In the genomic region with DNA sequence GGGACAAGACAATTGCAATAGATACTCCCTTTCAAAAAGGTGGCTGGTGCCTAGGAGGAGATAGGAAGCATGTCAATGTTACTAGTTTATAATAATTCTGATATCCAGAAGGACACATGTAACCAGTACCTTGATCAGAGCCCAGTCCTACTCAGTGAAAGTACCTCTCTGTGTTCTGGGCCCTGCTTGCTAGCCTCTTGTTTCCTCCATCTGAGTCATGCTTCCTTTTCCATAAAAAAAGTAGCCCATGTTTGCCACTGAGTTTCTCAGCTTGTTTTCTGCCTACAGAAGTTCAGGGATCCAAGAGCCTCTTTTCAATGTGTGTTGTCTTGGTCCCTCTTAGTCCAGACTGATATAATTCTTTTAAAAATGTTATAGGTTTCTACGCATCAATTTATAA, we compare ENCODE assay signal across 25 cellular contexts.
DNase-seq lines count a peak whose midpoint lies in the region; ATAC-seq, FAIRE-seq and TF ChIP-seq lines count a peak whose summit lies in the region.
"Had no signal": no experiment of that assay in that cellular context is flagged by ENCODE, and none has a peak within 500 bp of the region (broad histone marks: within the 10 kb centered on the region; RNA-seq: fewer than 3 reads in every experiment).

No MANE protein-coding gene starts in this region.

- no peak for TF ChIP-seq CTCF in SK-N-SH (IDR thresholded peaks at IDR 0.05)
- TF ChIP-seq CTCF in endothelial cell of umbilical vein (IDR thresholded peaks at IDR 0.05; ENCODE audit: extremely low read depth in 1 of 2, insufficient read depth in 1 of 2, low read depth in 1 of 2, low read length in 2 of 2) = no peak
- no peak for TF ChIP-seq CTCF in uterus (IDR thresholded peaks at IDR 0.05)

- H3K9me1 ChIP-seq in endothelial cell of umbilical vein (replicated peaks; ENCODE audit: control insufficient read depth, extremely low read depth, insufficient read depth, low read length) = no peaks in the 10 kb centered on the region

- no peaks in the 10 kb centered on the region for H3F3A ChIP-seq in SK-N-SH (replicated peaks; ENCODE audit: insufficient read depth)

- DNase-seq in SK-N-SH = no peak
- DNase-seq in NCI-H226 = peak; percentile 35
- DNase-seq in endothelial cell of umbilical vein (ENCODE audit: low read depth, low spot score) = peak; percentile 84
- peak; percentile 33 for DNase-seq in renal cortical epithelial cell (ENCODE audit: low read depth)
- no peak for DNase-seq in uterus
- DNase-seq: activated CD8-positive, alpha-beta T cell treated with anti-CD3 and anti-CD28 coated beads, Interleukin-2, amount 10 ng/mL, durations not matched to agents 7 days and 5 days; activated naive CD8-positive, alpha-beta T cell treated with anti-CD3 and anti-CD28 coated beads for 36 hours; activated T-cell treated with anti-CD3 and anti-CD28 coated beads, Interleukin-2, amount 50 U/mL, for 48 hours; central memory CD4-positive, alpha-beta T cell; effector memory CD4-positive, alpha-beta T cell; KBM-7; left lung; NCI-H1417 treated with DMSO at 0.1 percent for 48 hours; NCI-H2227 treated with DMSO at 0.1 percent for 48 hours; occipital lobe; stimulated activated CD4-positive, alpha-beta T cell treated with anti-CD3 and anti-CD28 coated beads, Interleukin-1b, Interleukin-23, amount 100 ng/mL, for 48 hours; stimulated activated naive CD8-positive, alpha-beta T cell treated with anti-CD3 and anti-CD28 coated beads, Interleukin-15, amount 100 ng/mL, for 72 hours; T-helper 1 cell; upper lobe of left lung had no signal

- H3K9me3 ChIP-seq in SK-N-SH (peaks cover 3% of the 10 kb centered on the region; the same call in 1 of the 2 replicates), endothelial cell of umbilical vein (replicated peaks; ENCODE audit: control insufficient read depth, insufficient read depth, low read length) (no peaks in the 10 kb centered on the region), uterus (no peaks in the 10 kb centered on the region)
- H3K9me3 ChIP-seq: upper lobe of left lung had no signal

- BruUV-seq in endothelial cell of umbilical vein (replicated peaks; lab: Mats Ljungman, UMichigan) = no TSS peak

- H4K20me1 ChIP-seq in SK-N-SH (ENCODE audit: insufficient read depth) = no peaks in the 10 kb centered on the region
- H4K20me1 ChIP-seq in endothelial cell of umbilical vein (replicated peaks; ENCODE audit: control insufficient read depth, extremely low read depth, insufficient read depth, low read length) = no peaks in the 10 kb centered on the region

- no peaks in the 10 kb centered on the region; the same call in 1 of the 2 replicates for H3K79me2 ChIP-seq in SK-N-SH (ENCODE audit: insufficient read depth)
- H3K79me2 ChIP-seq in endothelial cell of umbilical vein (ENCODE audit: control insufficient read depth, insufficient read depth, low read length) = no peaks in the 10 kb centered on the region

- POLR2A ChIA-PET in SK-N-SH (lab: Yijun Ruan, JAX) (no interaction called here), endothelial cell of umbilical vein (lab: Charles Lee) (no interaction called here)

- peak; percentile 95 for FAIRE-seq in endothelial cell of umbilical vein (lab: Jason Lieb, UNC)
- FAIRE-seq: A204.1 had no signal

- H3K4me3 ChIP-seq in SK-N-SH (ENCODE audit: low read depth in 2 of 2, low read length in 1 of 2) = no peak overlapping the region
- no peak overlapping the region for H3K4me3 ChIP-seq in endothelial cell of umbilical vein (replicated peaks in 1 of 3; ENCODE audit: insufficient read depth in 1 of 3, low read depth in 1 of 3, low read length in 3 of 3)
- H3K4me3 ChIP-seq in uterus = no peak overlapping the region
- H3K4me3 ChIP-seq: GM12878, left lung, upper lobe of left lung had no signal

- H2AFZ ChIP-seq in SK-N-SH (ENCODE audit: low read depth) (no peak overlapping the region), endothelial cell of umbilical vein (ENCODE audit: low read depth, low read length) (peak overlapping the region; percentile 28)

- dilution Hi-C loops in endothelial cell of umbilical vein (cut with MboI; ENCODE audit: extremely low pct_ligation_motif_present, low sequenced_read_pairs) = no loop called here

- ATAC-seq in SK-N-SH treated with all-trans-retinoic acid at 6 μM for 48 hours (no peak; the same call in 2 of the 3 replicates), GM21515 (IDR thresholded peaks at IDR 0.05; ENCODE audit: unreplicated experiment) (no peak), GM19328 (IDR thresholded peaks at IDR 0.05; ENCODE audit: unreplicated experiment) (no peak)
- ATAC-seq: activated CD8-positive, alpha-beta T cell treated with anti-CD3 and anti-CD28 coated beads, Interleukin-2, amount 10 ng/mL, durations not matched to agents 7 days and 5 days; GM12878; left lung; sciatic nerve; stimulated activated naive CD8-positive, alpha-beta T cell treated with anti-CD3 and anti-CD28 coated beads, Interleukin-15, amount 100 ng/mL, for 72 hours had no signal

- 0 out of 4 replicates have a peak, but pooled peaks cover 0 to 5% of the 10 kb centered on the region in 2 experiments for H3K4me1 ChIP-seq in SK-N-SH (ENCODE audit: control insufficient read depth in 1 of 2, insufficient read depth in 2 of 2, low read depth in 1 of 2, low read length in 1 of 2)
- H3K4me1 ChIP-seq in endothelial cell of umbilical vein (ENCODE audit: control insufficient read depth, extremely low read depth, insufficient read depth, low read length) = peaks cover 16% of the 10 kb centered on the region
- H3K4me1 ChIP-seq in uterus = no peaks in the 10 kb centered on the region
- H3K4me1 ChIP-seq: left lung had no signal

- no peak for TF ChIP-seq POLR2A in endothelial cell of umbilical vein (IDR thresholded peaks at IDR 0.05; ENCODE audit: low read depth, low read length)
- TF ChIP-seq POLR2A in uterus (IDR thresholded peaks at IDR 0.05) = no peak

- H3K27ac ChIP-seq in SK-N-SH (ENCODE audit: low read depth in 2 of 2, low read length in 1 of 2) (no peak overlapping the region), endothelial cell of umbilical vein (ENCODE audit: insufficient read depth, low read depth, low read length) (peak overlapping the region; percentile 57), uterus (no peak overlapping the region)
- H3K27ac ChIP-seq: left lung had no signal

- TF ChIP-seq EP300 in SK-N-SH (IDR thresholded peaks at IDR 0.05; ENCODE audit: borderline replicate concordance in 1 of 2, low read depth in 1 of 2, low read length in 1 of 2) = no peak

- no peaks in the 10 kb centered on the region for H3K27me3 ChIP-seq in SK-N-SH (ENCODE audit: insufficient read depth)
- no peaks in the 10 kb centered on the region for H3K27me3 ChIP-seq in endothelial cell of umbilical vein (ENCODE audit: control insufficient read depth in 2 of 2, insufficient read depth in 2 of 2, low read length in 2 of 2)
- H3K27me3 ChIP-seq in uterus = no peaks in the 10 kb centered on the region
- H3K27me3 ChIP-seq: left lung, upper lobe of left lung had no signal

- no peaks in the 10 kb centered on the region for H3K9me2 ChIP-seq in SK-N-SH

- CTCF ChIA-PET in SK-N-SH (lab: Yijun Ruan, JAX) = no interaction called here
- CTCF ChIA-PET in endothelial cell of umbilical vein (lab: Charles Lee) = interaction anchor here (0.7 to 1.3 kb wide), 4 partner anchors 9 to 161 kb away, joined by 3 read pairs; no protein-coding TSS in a partner anchor

- intact Hi-C loops in endothelial cell of umbilical vein (cut with micrococcal nuclease) = loop anchor here (10.0 kb wide), 1 partner anchor 563 kb away; no protein-coding TSS in a partner anchor
- intact Hi-C loops in uterus (cut with DNase I; ENCODE audit: low total_unique reads) = no loop called here

- no peak for TF ChIP-seq RAD21 in SK-N-SH (IDR thresholded peaks at IDR 0.05; ENCODE audit: low read length)

- H3K36me3 ChIP-seq in SK-N-SH (replicated peaks in 1 of 2; ENCODE audit: control insufficient read depth in 1 of 2, insufficient read depth in 2 of 2, low read length in 1 of 2) = peaks cover 0 to 23% of the 10 kb centered on the region in 2 experiments
- H3K36me3 ChIP-seq in endothelial cell of umbilical vein (ENCODE audit: control insufficient read depth in 2 of 2, extremely low read depth in 1 of 2, insufficient read depth in 2 of 2, low read length in 2 of 2) = no peaks in the 10 kb centered on the region
- H3K36me3 ChIP-seq in uterus = no peaks in the 10 kb centered on the region
- H3K36me3 ChIP-seq: left lung, upper lobe of left lung had no signal

- 94% methylated on average over 1 of the region's 1 CpG for WGBS in SK-N-SH (ENCODE audit: low lambda C conversion rate)

- H3K4me2 ChIP-seq in SK-N-SH = no peak overlapping the region
- peak overlapping the region; percentile 29 for H3K4me2 ChIP-seq in endothelial cell of umbilical vein (ENCODE audit: insufficient read depth, low read length)

- H3K9ac ChIP-seq in SK-N-SH (no peak overlapping the region), endothelial cell of umbilical vein (replicated peaks; ENCODE audit: extremely low read depth, insufficient read depth, low read length) (no peak overlapping the region)

TF ChIP-seq in SK-N-SH, 30 proteins besides CTCF, POLR2A, EP300 and RAD21:
- 0 out of 2 replicates have a peak, but pooled peaks have one; percentile 6 for TF ChIP-seq JUND (IDR thresholded peaks at IDR 0.05)
- TF ChIP-seq NRF1 (IDR thresholded peaks at IDR 0.05; ENCODE audit: low read depth, low read length) = no peak
- TF ChIP-seq, protein P1, sequence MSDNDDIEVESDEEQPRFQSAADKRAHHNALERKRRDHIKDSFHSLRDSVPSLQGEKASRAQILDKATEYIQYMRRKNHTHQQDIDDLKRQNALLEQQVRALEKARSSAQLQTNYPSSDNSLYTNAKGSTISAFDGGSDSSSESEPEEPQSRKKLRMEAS (IDR thresholded peaks at IDR 0.05; ENCODE audit: low read depth) = no peak

TF ChIP-seq in endothelial cell of umbilical vein, 7 proteins besides CTCF, POLR2A, EP300 and RAD21:
- TF ChIP-seq FOS (IDR thresholded peaks at IDR 0.05; ENCODE audit: borderline replicate concordance, insufficient read depth, low read length) (peak; percentile 91), JUN (IDR thresholded peaks at IDR 0.05; ENCODE audit: borderline replicate concordance, insufficient read depth, insufficient read length, low read depth) (peak; percentile 62), GATA2 (IDR thresholded peaks at IDR 0.05; ENCODE audit: insufficient read depth, insufficient read length, low read depth, low read length) (no peak)

Comparison
In these comparisons a context has a peak if more than half of its experiments do, and no peak if none do; other contexts are left out.
1. DNase-seq: peak in NCI-H226 (single experiment), endothelial cell of umbilical vein (single experiment) and renal cortical epithelial cell (single experiment); none in SK-N-SH (single experiment) and uterus (0 of 2).